ENCODE assay signal across 10 cellular contexts in genomic region chr2:88452151-88452851, GRCh38. TPM values are rescaled to one million over a fixed set of nuclear protein-coding genes. Genes with fewer than 3 reads are reported as not detected.
DNase-seq lines count a peak whose midpoint lies in the region; ATAC-seq and TF ChIP-seq lines count a peak whose summit lies in the region.
"Had no signal": no experiment of that assay in that cellular context is flagged by ENCODE, and none has a peak within 500 bp of the region (broad histone marks: within the 10 kb centered on the region; RNA-seq: fewer than 3 reads in every experiment).

Gene FOXI3 (minus strand): TSS chr2:88452693. CDS start chr2:88452535, 158 bp downstream.

- no peak for TF ChIP-seq CTCF in transverse colon (IDR thresholded peaks at IDR 0.05)
- TF ChIP-seq CTCF in gastrocnemius medialis (IDR thresholded peaks at IDR 0.05 in 4 of 5, conservative IDR thresholded peaks at IDR 0.05 in 1 of 5), result no peak

- peaks cover 98% of the 10 kb centered on the region for H3K27me3 ChIP-seq in transverse colon
- H3K27me3 ChIP-seq in gastrocnemius medialis, result peaks cover 54 to 71% (median 56%) of the 10 kb centered on the region in 3 donors

- 2% methylated on average over 80 of the region's 116 CpGs; no CpG with 5 or more reads in 1 of the 2 donors for WGBS in transverse colon (ENCODE audit: low coverage in 1 of 2), 2 donors

- TF ChIP-seq EP300 in transverse colon (IDR thresholded peaks at IDR 0.05; ENCODE audit: low read depth), result no peak

- H3K36me3 ChIP-seq in transverse colon (no peaks in the 10 kb centered on the region), gastrocnemius medialis (no peaks in the 10 kb centered on the region)

- ATAC-seq in GM19455 (IDR thresholded peaks at IDR 0.05; ENCODE audit: unreplicated experiment) (no peak), HG03159 (IDR thresholded peaks at IDR 0.05; ENCODE audit: unreplicated experiment) (no peak), gastrocnemius medialis (no peak)

- H3K27ac ChIP-seq in transverse colon (no peak within 1 kb of the TSS), gastrocnemius medialis (no peak within 1 kb of the TSS)

- intact Hi-C loops in transverse colon (cut with DNase I; ENCODE audit: low total_unique reads) (no loop called here), gastrocnemius medialis (cut with DNase I; ENCODE audit: low total_unique reads) (no loop called here)

- DNase-seq in activated CD8-positive, alpha-beta memory T cell treated with anti-CD3 and anti-CD28 coated beads for 24 hours, result peak; percentile 59
- DNase-seq in activated CD8-positive, alpha-beta memory T cell treated with anti-CD3 and anti-CD28 coated beads, Interleukin-2, amount 50 U/mL, for 4 hours, result no peak
- DNase-seq in activated CD8-positive, alpha-beta memory T cell treated with anti-CD3 and anti-CD28 coated beads, Interleukin-2, amount 50 U/mL, for 48 hours, result peak; percentile 53
- DNase-seq in iPS-NIHi7 (ENCODE audit: extremely low spot score) (peak; percentile 66), transverse colon (no peak), gastrocnemius medialis (no peak)
- DNase-seq: left cardiac atrium had no signal

- H3K4me3 ChIP-seq in transverse colon, result peak within 1 kb of the TSS in 3 of 4 donors; percentile 11 to 51 (median 38)
- peak within 1 kb of the TSS in 2 of 4 donors; percentile 21 to 37 for H3K4me3 ChIP-seq in gastrocnemius medialis

- H3K4me1 ChIP-seq in transverse colon (peaks cover 0 to 12% (median 2%) of the 10 kb centered on the region in 4 donors), gastrocnemius medialis (peaks cover 0 to 5% of the 10 kb centered on the region in 2 donors)

- H3K9me3 ChIP-seq in transverse colon (no peaks in the 10 kb centered on the region), gastrocnemius medialis (no peaks in the 10 kb centered on the region)

- in situ Hi-C loops in transverse colon (cut with MboI; ENCODE audit: low pct_ligation_motif_present in 1 of 4, low pct_unique_long_range_greater_than_20kb in 1 of 4, low sequenced_read_pairs in 3 of 4) (no loop called here), gastrocnemius medialis (cut with MboI; ENCODE audit: low sequenced_read_pairs in 4 of 4) (no loop called here)

- TF ChIP-seq POLR2A in transverse colon (IDR thresholded peaks at IDR 0.05), result no peak
- no peak for TF ChIP-seq POLR2A in gastrocnemius medialis (IDR thresholded peaks at IDR 0.05)

RNA-seq across cellular contexts. Expression of gene FOXI3, which starts in this region (rescaled TPM):
- not detected for total RNA-seq in transverse colon
- not detected for total RNA-seq in gastrocnemius medialis
- total RNA-seq: left cardiac atrium, subcutaneous adipose tissue had no signal

Comparison
In these comparisons a context has a peak if more than half of its experiments do, and no peak if none do; other contexts are left out.
1. DNase-seq: peak in activated CD8-positive, alpha-beta memory T cell treated with anti-CD3 and anti-CD28 coated beads for 24 hours (single experiment), activated CD8-positive, alpha-beta memory T cell treated with anti-CD3 and anti-CD28 coated beads, Interleukin-2, amount 50 U/mL, for 48 hours (single experiment) and iPS-NIHi7 (single experiment); none in activated CD8-positive, alpha-beta memory T cell treated with anti-CD3 and anti-CD28 coated beads, Interleukin-2, amount 50 U/mL, for 4 hours (single experiment), transverse colon (single experiment) and gastrocnemius medialis (0 of 2).